In genomic region chr12:118148287-118148686, GRCh38 we compare ENCODE assay signal across 20 cellular contexts.
"Had no signal": no experiment of that assay in that cellular context is flagged by ENCODE, and none has a peak within 500 bp of the region (broad histone marks: within the 10 kb centered on the region; RNA-seq: fewer than 3 reads in every experiment).

No MANE protein-coding gene starts in this region.

- H3K4me3 Mint-ChIP-seq: naive thymus-derived CD8-positive, alpha-beta T cell; T-helper 2 cell treated with Interferon-gamma antibody and Interleukin-4, amounts not matched to agents 5 μg/mL and 100 μg/mL, for 36 hours had no signal

- H3K27me3 Mint-ChIP-seq: naive thymus-derived CD8-positive, alpha-beta T cell had no signal

- H3K9me3 Mint-ChIP-seq: naive thymus-derived CD8-positive, alpha-beta T cell; T-helper 2 cell treated with Interferon-gamma antibody and Interleukin-4, amounts not matched to agents 5 μg/mL and 100 μg/mL, for 36 hours had no signal

- H3K27me3 ChIP-seq: suprapubic skin had no signal

- H3K4me1 ChIP-seq: suprapubic skin had no signal

- H3K27ac ChIP-seq: skin epidermis, suprapubic skin had no signal

- H3K9me3 ChIP-seq: suprapubic skin had no signal

- H3K27ac Mint-ChIP-seq: T-helper 2 cell treated with Interferon-gamma antibody and Interleukin-4, amounts not matched to agents 5 μg/mL and 100 μg/mL, for 36 hours had no signal

- H3K4me3 ChIP-seq: skin epidermis, suprapubic skin had no signal

- DNase-seq: activated CD4-positive, alpha-beta T cell treated with anti-CD3 and anti-CD28 coated beads, Interleukin-2, amount 50 U/mL, for 4 hours; activated CD4-positive, CD25-positive, alpha-beta regulatory T cell treated with anti-CD3 and anti-CD28 coated beads, Interleukin-2, amount 50 U/mL, for 72 hours; activated naive CD4-positive, alpha-beta T cell treated with anti-CD3 and anti-CD28 coated beads, Interleukin-2, amount 50 U/mL, for 16 hours; activated T-cell treated with anti-CD3 and anti-CD28 coated beads for 4 hours; amniotic stem cell; cerebellar nuclear complex; effector memory CD4-positive, alpha-beta T cell; foreskin melanocyte; head of caudate nucleus; mammary epithelial cell; naive thymus-derived CD8-positive, alpha-beta T cell; retina; stimulated activated CD4-positive, alpha-beta T cell treated with anti-CD3 and anti-CD28 coated beads, Interleukin-15, amount 100 ng/mL, for 24 hours; stimulated activated CD4-positive, alpha-beta T cell treated with anti-CD3 and anti-CD28 coated beads, Interleukin-4, amount 100 ng/mL, for 1 hour; stimulated activated naive CD4-positive, alpha-beta T cell treated with Interleukin-2 at 50 U/mL for 16 hours; SW 1271; trophoblast cell had no signal
